In genomic region chr1:115609021-115609420, GRCh38 we compare ENCODE assay signal across 27 cellular contexts.
"Had no signal": no experiment of that assay in that cellular context is flagged by ENCODE, and none has a peak within 500 bp of the region (broad histone marks: within the 10 kb centered on the region; RNA-seq: fewer than 3 reads in every experiment).

No MANE protein-coding gene starts in this region.

- H3K36me3 ChIP-seq: gastroesophageal sphincter, neural progenitor cell, spleen, thoracic aorta, uterus had no signal

- H3K4me2 ChIP-seq: hepatocyte, neural progenitor cell had no signal

- H3K27ac ChIP-seq: gastroesophageal sphincter, hepatocyte, neural progenitor cell, spleen, thoracic aorta, uterus had no signal

- H3K27ac Mint-ChIP-seq: activated CD4-positive, alpha-beta T cell treated with anti-CD3 and anti-CD28 coated beads for 36 hours; activated naive CD4-positive, alpha-beta T cell treated with anti-CD3 and anti-CD28 coated beads, Interleukin-2, amount 10 ng/mL, durations not matched to agents 7 days and 5 days; activated naive CD8-positive, alpha-beta T cell treated with anti-CD3 and anti-CD28 coated beads, Interleukin-2, amount 10 ng/mL, durations not matched to agents 7 days and 5 days; memory B cell; natural killer cell; neural progenitor cell; stimulated activated naive CD8-positive, alpha-beta T cell treated with anti-CD3 and anti-CD28 coated beads, Interleukin-15, Interleukin-2, amounts not matched to agents 100 ng/mL and 50 ng/mL, for 24 hours had no signal

- H3K4me1 Mint-ChIP-seq: activated CD4-positive, alpha-beta T cell treated with anti-CD3 and anti-CD28 coated beads for 36 hours; activated naive CD4-positive, alpha-beta T cell treated with anti-CD3 and anti-CD28 coated beads, Interleukin-2, amount 10 ng/mL, durations not matched to agents 7 days and 5 days; central memory CD8-positive, alpha-beta T cell; memory B cell; natural killer cell; neural progenitor cell had no signal

- H3K36me3 Mint-ChIP-seq: activated naive CD4-positive, alpha-beta T cell treated with anti-CD3 and anti-CD28 coated beads, Interleukin-2, amount 10 ng/mL, durations not matched to agents 7 days and 5 days; activated naive CD8-positive, alpha-beta T cell treated with anti-CD3 and anti-CD28 coated beads, Interleukin-2, amount 10 ng/mL, durations not matched to agents 7 days and 5 days; memory B cell; natural killer cell; neural progenitor cell; type B pancreatic cell had no signal

- H3K9ac ChIP-seq: neural progenitor cell had no signal

- H3K4me3 ChIP-seq: gastroesophageal sphincter, hepatocyte, neural progenitor cell, spleen, thoracic aorta, uterus had no signal

- H3K4me1 ChIP-seq: gastroesophageal sphincter, spleen, uterus had no signal

- H3K4me3 Mint-ChIP-seq: activated CD4-positive, alpha-beta T cell treated with anti-CD3 and anti-CD28 coated beads for 36 hours; activated naive CD4-positive, alpha-beta T cell treated with anti-CD3 and anti-CD28 coated beads, Interleukin-2, amount 10 ng/mL, durations not matched to agents 7 days and 5 days; activated naive CD8-positive, alpha-beta T cell treated with anti-CD3 and anti-CD28 coated beads, Interleukin-2, amount 10 ng/mL, durations not matched to agents 7 days and 5 days; central memory CD8-positive, alpha-beta T cell; memory B cell; natural killer cell; neural progenitor cell; stimulated activated naive CD8-positive, alpha-beta T cell treated with anti-CD3 and anti-CD28 coated beads, Interleukin-15, Interleukin-2, amounts not matched to agents 100 ng/mL and 50 ng/mL, for 24 hours; type B pancreatic cell had no signal

- H3K79me2 ChIP-seq: hepatocyte had no signal

- H3K9me3 Mint-ChIP-seq: activated naive CD4-positive, alpha-beta T cell treated with anti-CD3 and anti-CD28 coated beads, Interleukin-2, amount 10 ng/mL, durations not matched to agents 7 days and 5 days; activated naive CD8-positive, alpha-beta T cell treated with anti-CD3 and anti-CD28 coated beads, Interleukin-2, amount 10 ng/mL, durations not matched to agents 7 days and 5 days; central memory CD8-positive, alpha-beta T cell; natural killer cell; stimulated activated naive CD8-positive, alpha-beta T cell treated with anti-CD3 and anti-CD28 coated beads, Interleukin-15, Interleukin-2, amounts not matched to agents 100 ng/mL and 50 ng/mL, for 24 hours; type B pancreatic cell had no signal

- H2AFZ ChIP-seq: hepatocyte had no signal

- H3K9me3 ChIP-seq: gastroesophageal sphincter, thoracic aorta, uterus had no signal

- H3K27me3 ChIP-seq: gastroesophageal sphincter, hepatocyte, neural progenitor cell, uterus had no signal

- ATAC-seq: activated CD4-positive, alpha-beta T cell treated with anti-CD3 and anti-CD28 coated beads for 36 hours had no signal

- DNase-seq: activated CD4-positive, alpha-beta T cell treated with anti-CD3 and anti-CD28 coated beads for 36 hours; activated CD4-positive, alpha-beta T cell treated with anti-CD3 and anti-CD28 coated beads, Interleukin-2, amount 50 U/mL, for 48 hours; activated CD4-positive, CD25-positive, alpha-beta regulatory T cell; activated CD8-positive, alpha-beta memory T cell treated with anti-CD3 and anti-CD28 coated beads for 24 hours; activated gamma-delta T cell; activated naive CD4-positive, alpha-beta T cell treated with anti-CD3 and anti-CD28 coated beads, Interleukin-2, amount 10 ng/mL, durations not matched to agents 7 days and 5 days; activated naive CD8-positive, alpha-beta T cell treated with anti-CD3 and anti-CD28 coated beads, Interleukin-2, amount 10 ng/mL, durations not matched to agents 7 days and 5 days; activated T-cell treated with anti-CD3 and anti-CD28 coated beads, Interleukin-2, amount 50 U/mL, for 1 hour; amniotic stem cell; dermis blood vessel endothelial cell; effector CD4-positive, alpha-beta T cell; islet precursor cell; left colon; natural killer cell; occipital lobe; right cardiac atrium; spleen; T-helper 1 cell; uterus had no signal
